Comparison of ENCODE assay signal across 10 cellular contexts in genomic region chr15:45135705-45136377, GRCh38. TPM values are rescaled to one million over a fixed set of nuclear protein-coding genes. Genes with fewer than 3 reads are reported as not detected.
"Had no signal": no experiment of that assay in that cellular context is flagged by ENCODE, and none has a peak within 500 bp of the region (broad histone marks: within the 10 kb centered on the region; RNA-seq: fewer than 3 reads in every experiment).

No MANE protein-coding gene starts in this region.

RNA-seq across cellular contexts. Expression of gene DUOX1, which starts 6.0 kb away (rescaled TPM):
- total RNA-seq: activated CD8-positive, alpha-beta T cell treated with anti-CD3 and anti-CD28 coated beads, Interleukin-2, amount 10 ng/mL, durations not matched to agents 7 days and 5 days; fibroblast of villous mesenchyme; lung microvascular endothelial cell; occipital lobe; pulmonary artery endothelial cell had no signal

RNA-seq across cellular contexts. Expression of gene DUOXA1, which starts 6.2 kb away (rescaled TPM):
- total RNA-seq: activated CD8-positive, alpha-beta T cell treated with anti-CD3 and anti-CD28 coated beads, Interleukin-2, amount 10 ng/mL, durations not matched to agents 7 days and 5 days; activated T-helper 1 cell treated with anti-CD3 and anti-CD28 coated beads, Interleukin-12 subunit alpha, Interleukin-12 subunit beta, Interleukin-2, Interleukin-4 antibody, amounts not matched to agents 30 ng/mL and 10 ng/mL and 1 ng/mL, durations not matched to agents 14 hours and 24 hours and 36 hours; fibroblast of villous mesenchyme; lung microvascular endothelial cell; natural killer cell treated with Interleukin-12 subunit alpha and Interleukin-12 subunit beta and Interleukin-15 and Interleukin-18, amount 100 ng/mL, for 72 hours; pulmonary artery endothelial cell had no signal

RNA-seq across cellular contexts. Expression of gene DUOXA2, which starts 21.7 kb away (rescaled TPM):
- total RNA-seq: activated CD8-positive, alpha-beta T cell treated with anti-CD3 and anti-CD28 coated beads, Interleukin-2, amount 10 ng/mL, durations not matched to agents 7 days and 5 days; activated T-helper 1 cell treated with anti-CD3 and anti-CD28 coated beads, Interleukin-12 subunit alpha, Interleukin-12 subunit beta, Interleukin-2, Interleukin-4 antibody, amounts not matched to agents 30 ng/mL and 10 ng/mL and 1 ng/mL, durations not matched to agents 14 hours and 24 hours and 36 hours; cardiac septum; fibroblast of villous mesenchyme; lung microvascular endothelial cell; occipital lobe; pulmonary artery endothelial cell; sciatic nerve; T-helper 1 cell treated with Interleukin-12 subunit alpha and Interleukin-12 subunit beta and Interleukin-4 antibody, amounts not matched to agents 30 ng/mL and 1 ng/mL, for 36 hours had no signal

RNA-seq across cellular contexts. Expression of gene DUOX2, which starts 21.9 kb away (rescaled TPM):
- total RNA-seq: activated CD8-positive, alpha-beta T cell treated with anti-CD3 and anti-CD28 coated beads, Interleukin-2, amount 10 ng/mL, durations not matched to agents 7 days and 5 days; activated T-helper 1 cell treated with anti-CD3 and anti-CD28 coated beads, Interleukin-12 subunit alpha, Interleukin-12 subunit beta, Interleukin-2, Interleukin-4 antibody, amounts not matched to agents 30 ng/mL and 10 ng/mL and 1 ng/mL, durations not matched to agents 14 hours and 24 hours and 36 hours; fibroblast of villous mesenchyme; lung microvascular endothelial cell; occipital lobe; pulmonary artery endothelial cell; T-helper 1 cell treated with Interleukin-12 subunit alpha and Interleukin-12 subunit beta and Interleukin-4 antibody, amounts not matched to agents 30 ng/mL and 1 ng/mL, for 36 hours had no signal
